In genomic region chr12:124455336-124455735, GRCh38 we compare ENCODE assay signal across 16 cellular contexts.
A peak's percentile ranks its signal among the peaks of the same experiment; 100 is the strongest.
DNase-seq lines count a peak whose midpoint lies in the region; ATAC-seq and TF ChIP-seq lines count a peak whose summit lies in the region.
"Had no signal": no experiment of that assay in that cellular context is flagged by ENCODE, and none has a peak within 500 bp of the region (broad histone marks: within the 10 kb centered on the region; RNA-seq: fewer than 3 reads in every experiment).

No MANE protein-coding gene starts in this region.

- peaks cover 3% of the 10 kb centered on the region; the same call in 1 of the 2 replicates for H4K20me1 ChIP-seq in GM23338 (replicated peaks; ENCODE audit: insufficient read depth)

- H3K27me3 ChIP-seq in CD4-positive, alpha-beta memory T cell (ENCODE audit: insufficient read depth, low read length): no peaks in the 10 kb centered on the region
- H3K27me3 ChIP-seq in GM23338 (ENCODE audit: insufficient read depth): no peaks in the 10 kb centered on the region

- H3K27ac ChIP-seq in CD4-positive, alpha-beta memory T cell (ENCODE audit: low read depth, low read length): no peak overlapping the region
- no peak overlapping the region; the same call in 1 of the 2 replicates for H3K27ac ChIP-seq in GM23338 (ENCODE audit: low read depth)
- H3K27ac ChIP-seq: C4-2B had no signal

- H3K4me1 Mint-ChIP-seq in CD4-positive, alpha-beta memory T cell: peaks cover 23 to 79% (median 57%) of the 10 kb centered on the region in 4 donors
- H3K4me1 Mint-ChIP-seq in T-cell: peaks cover 45 to 77% (median 54%) of the 10 kb centered on the region in 3 donors
- peaks cover 87 to 88% of the 10 kb centered on the region in 2 donors for H3K4me1 Mint-ChIP-seq in immature natural killer cell
- peaks cover 77% of the 10 kb centered on the region for H3K4me1 Mint-ChIP-seq in stimulated activated effector memory CD8-positive, alpha-beta T cell treated with anti-CD3 and anti-CD28 coated beads, Interleukin-12 subunit alpha, Interleukin-12 subunit beta, amount 100 ng/mL, for 72 hours
- H3K4me1 Mint-ChIP-seq in GM23338: peaks cover 10% of the 10 kb centered on the region

- CTCF ChIA-PET in CD4-positive, alpha-beta memory T cell (lab: Charles Lee; ENCODE audit: partially characterized antibody): interaction anchor here (4.4 kb wide), 1 partner anchor 10 kb away, joined by 41 read pairs; no protein-coding TSS in a partner anchor
- CTCF ChIA-PET in T-cell (lab: Charles Lee): interaction anchor here in 1 of 2 donors (1.2 kb wide), 1 partner anchor 11 kb away, joined by 4 read pairs; no protein-coding TSS in a partner anchor

- peaks cover 75% of the 10 kb centered on the region for H3K4me1 ChIP-seq in CD4-positive, alpha-beta memory T cell (ENCODE audit: insufficient read depth, low read length)
- no peaks in the 10 kb centered on the region for H3K4me1 ChIP-seq in GM23338 (ENCODE audit: insufficient read depth)

- peak overlapping the region in 6 of 7 donors; percentile 68 to 94 (median 88) for H3K27ac Mint-ChIP-seq in CD4-positive, alpha-beta memory T cell
- H3K27ac Mint-ChIP-seq in T-cell (peak overlapping the region; percentile 23 to 24), immature natural killer cell (peak overlapping the region; percentile 91 to 97 (median 92)), GM23338 (no peak overlapping the region)
- H3K27ac Mint-ChIP-seq in stimulated activated effector memory CD8-positive, alpha-beta T cell treated with anti-CD3 and anti-CD28 coated beads, Interleukin-12 subunit alpha, Interleukin-12 subunit beta, amount 100 ng/mL, for 72 hours: no peak overlapping the region
- H3K27ac Mint-ChIP-seq: activated naive CD4-positive, alpha-beta T cell treated with anti-CD3 and anti-CD28 coated beads for 36 hours had no signal

- H3K4me3 ChIP-seq in CD4-positive, alpha-beta memory T cell (ENCODE audit: low read length in 2 of 2): no peak overlapping the region
- no peak overlapping the region for H3K4me3 ChIP-seq in GM23338

- no peaks in the 10 kb centered on the region for H3K9me2 ChIP-seq in GM23338 (ENCODE audit: insufficient read depth)

- peaks cover 14 to 17% of the 10 kb centered on the region in 2 donors for H3K36me3 Mint-ChIP-seq in CD4-positive, alpha-beta memory T cell
- peaks cover 13% of the 10 kb centered on the region for H3K36me3 Mint-ChIP-seq in T-cell
- H3K36me3 Mint-ChIP-seq in immature natural killer cell: peaks cover 4 to 9% (median 8%) of the 10 kb centered on the region in 3 donors
- H3K36me3 Mint-ChIP-seq in stimulated activated effector memory CD8-positive, alpha-beta T cell treated with anti-CD3 and anti-CD28 coated beads, Interleukin-12 subunit alpha, Interleukin-12 subunit beta, amount 100 ng/mL, for 72 hours: peaks cover 34% of the 10 kb centered on the region
- peaks cover 23% of the 10 kb centered on the region for H3K36me3 Mint-ChIP-seq in GM23338 (ENCODE audit: low read depth)

- no peak overlapping the region for H2AFZ ChIP-seq in GM23338

- H3K79me2 ChIP-seq in GM23338 (replicated peaks; ENCODE audit: insufficient read depth): peaks cover 7% of the 10 kb centered on the region

- ATAC-seq in T-cell (replicated peaks in 1 of 4): no peak
- no peak for ATAC-seq in stimulated activated effector memory CD8-positive, alpha-beta T cell treated with anti-CD3 and anti-CD28 coated beads, Interleukin-12 subunit alpha, Interleukin-12 subunit beta, amount 100 ng/mL, for 72 hours
- no peak for ATAC-seq in omental fat pad (ENCODE audit: low FRiP score)
- no peak for ATAC-seq in GM23338
- ATAC-seq: esophagus mucosa, PC-3 had no signal

- H3K4me2 ChIP-seq in GM23338: no peak overlapping the region

- no peaks in the 10 kb centered on the region for H3K27me3 Mint-ChIP-seq in CD4-positive, alpha-beta memory T cell
- H3K27me3 Mint-ChIP-seq in T-cell (no peaks in the 10 kb centered on the region), immature natural killer cell (ENCODE audit: low read depth in 3 of 3) (peaks cover 10 to 26% (median 12%) of the 10 kb centered on the region in 3 donors), GM23338 (ENCODE audit: insufficient read depth, low read depth, poor library complexity) (peaks cover 16% of the 10 kb centered on the region)

- POLR2A ChIA-PET in CD4-positive, alpha-beta memory T cell (lab: Charles Lee; ENCODE audit: partially characterized antibody): interaction anchor here (0.9 to 5.2 kb wide), 2 partner anchors 10 to 21 kb away, joined by 3 to 59 read pairs; no protein-coding TSS in a partner anchor
- POLR2A ChIA-PET in T-cell (lab: Charles Lee): no interaction called here

- DNase-seq in CD4-positive, alpha-beta memory T cell: no peak
- DNase-seq in T-cell: no peak
- no peak for DNase-seq in immature natural killer cell
- DNase-seq in stimulated activated effector memory CD8-positive, alpha-beta T cell treated with anti-CD3 and anti-CD28 coated beads, Interleukin-12 subunit alpha, Interleukin-12 subunit beta, amount 100 ng/mL, for 72 hours (ENCODE audit: low spot score in 2 of 2): no peak
- DNase-seq in omental fat pad (ENCODE audit: low spot score): no peak
- no peak for DNase-seq in GM23338 (ENCODE audit: low spot score)
- DNase-seq in NCI-H187 (lab: John Stamatoyannopoulos, UW): no peak
- DNase-seq: activated CD4-positive, alpha-beta T cell treated with anti-CD3 and anti-CD28 coated beads, Interleukin-2, amount 50 U/mL, for 48 hours; activated naive CD4-positive, alpha-beta T cell treated with anti-CD3 and anti-CD28 coated beads for 36 hours; KG1; NCI-H1436; NCI-H446; PC-3; stimulated activated CD8-positive, alpha-beta memory T cell treated with anti-CD3 and anti-CD28 coated beads, Interleukin-4, amount 100 ng/mL, for 48 hours had no signal

- H3K9me3 ChIP-seq in CD4-positive, alpha-beta memory T cell (ENCODE audit: control insufficient read depth in 1 of 2, low read length in 2 of 2): no peaks in the 10 kb centered on the region

- intact Hi-C loops in CD4-positive, alpha-beta memory T cell (cut with micrococcal nuclease): loop anchor here (10.0 kb wide), 1 partner anchor 309 kb away; no protein-coding TSS in a partner anchor

- no peaks in the 10 kb centered on the region for H3K9me3 Mint-ChIP-seq in CD4-positive, alpha-beta memory T cell
- no peaks in the 10 kb centered on the region for H3K9me3 Mint-ChIP-seq in T-cell
- no peaks in the 10 kb centered on the region for H3K9me3 Mint-ChIP-seq in immature natural killer cell
- no peaks in the 10 kb centered on the region for H3K9me3 Mint-ChIP-seq in stimulated activated effector memory CD8-positive, alpha-beta T cell treated with anti-CD3 and anti-CD28 coated beads, Interleukin-12 subunit alpha, Interleukin-12 subunit beta, amount 100 ng/mL, for 72 hours
- no peaks in the 10 kb centered on the region; the same call in 2 of the 3 replicates for H3K9me3 Mint-ChIP-seq in GM23338

- peaks cover 4% of the 10 kb centered on the region for H3K36me3 ChIP-seq in CD4-positive, alpha-beta memory T cell (ENCODE audit: insufficient read depth, low read length)
- H3K36me3 ChIP-seq in GM23338 (ENCODE audit: insufficient read depth): no peaks in the 10 kb centered on the region

- no peaks in the 10 kb centered on the region for H3F3A ChIP-seq in GM23338 (replicated peaks; ENCODE audit: low read depth)

- H3K4me3 Mint-ChIP-seq in CD4-positive, alpha-beta memory T cell: peak overlapping the region in 5 of 8 donors; percentile 57 to 93 (median 85)
- H3K4me3 Mint-ChIP-seq in T-cell: peak overlapping the region in 2 of 3 donors; percentile 26 to 76
- H3K4me3 Mint-ChIP-seq in immature natural killer cell: peak overlapping the region; percentile 33 to 83 (median 65)
- H3K4me3 Mint-ChIP-seq in stimulated activated effector memory CD8-positive, alpha-beta T cell treated with anti-CD3 and anti-CD28 coated beads, Interleukin-12 subunit alpha, Interleukin-12 subunit beta, amount 100 ng/mL, for 72 hours: peak overlapping the region; percentile 80
- H3K4me3 Mint-ChIP-seq in GM23338: no peak overlapping the region
- H3K4me3 Mint-ChIP-seq: activated naive CD4-positive, alpha-beta T cell treated with anti-CD3 and anti-CD28 coated beads for 36 hours had no signal

- TF ChIP-seq CTCF in omental fat pad (IDR thresholded peaks at IDR 0.05) (no peak), GM23338 (conservative IDR thresholded peaks at IDR 0.05; ENCODE audit: low read depth in 2 of 2) (no peak)

TF ChIP-seq in GM23338, 12 proteins besides CTCF, POLR2A, EP300 and RAD21 (continues in another document):
- TF ChIP-seq EZH2 (IDR thresholded peaks at IDR 0.05; ENCODE audit: low read depth, unreplicated experiment): no peak
- TF ChIP-seq CREB1 (CRISPR knock-in tag; IDR thresholded peaks at IDR 0.05; ENCODE audit: low read depth): no peak
- TF ChIP-seq, protein P1, sequence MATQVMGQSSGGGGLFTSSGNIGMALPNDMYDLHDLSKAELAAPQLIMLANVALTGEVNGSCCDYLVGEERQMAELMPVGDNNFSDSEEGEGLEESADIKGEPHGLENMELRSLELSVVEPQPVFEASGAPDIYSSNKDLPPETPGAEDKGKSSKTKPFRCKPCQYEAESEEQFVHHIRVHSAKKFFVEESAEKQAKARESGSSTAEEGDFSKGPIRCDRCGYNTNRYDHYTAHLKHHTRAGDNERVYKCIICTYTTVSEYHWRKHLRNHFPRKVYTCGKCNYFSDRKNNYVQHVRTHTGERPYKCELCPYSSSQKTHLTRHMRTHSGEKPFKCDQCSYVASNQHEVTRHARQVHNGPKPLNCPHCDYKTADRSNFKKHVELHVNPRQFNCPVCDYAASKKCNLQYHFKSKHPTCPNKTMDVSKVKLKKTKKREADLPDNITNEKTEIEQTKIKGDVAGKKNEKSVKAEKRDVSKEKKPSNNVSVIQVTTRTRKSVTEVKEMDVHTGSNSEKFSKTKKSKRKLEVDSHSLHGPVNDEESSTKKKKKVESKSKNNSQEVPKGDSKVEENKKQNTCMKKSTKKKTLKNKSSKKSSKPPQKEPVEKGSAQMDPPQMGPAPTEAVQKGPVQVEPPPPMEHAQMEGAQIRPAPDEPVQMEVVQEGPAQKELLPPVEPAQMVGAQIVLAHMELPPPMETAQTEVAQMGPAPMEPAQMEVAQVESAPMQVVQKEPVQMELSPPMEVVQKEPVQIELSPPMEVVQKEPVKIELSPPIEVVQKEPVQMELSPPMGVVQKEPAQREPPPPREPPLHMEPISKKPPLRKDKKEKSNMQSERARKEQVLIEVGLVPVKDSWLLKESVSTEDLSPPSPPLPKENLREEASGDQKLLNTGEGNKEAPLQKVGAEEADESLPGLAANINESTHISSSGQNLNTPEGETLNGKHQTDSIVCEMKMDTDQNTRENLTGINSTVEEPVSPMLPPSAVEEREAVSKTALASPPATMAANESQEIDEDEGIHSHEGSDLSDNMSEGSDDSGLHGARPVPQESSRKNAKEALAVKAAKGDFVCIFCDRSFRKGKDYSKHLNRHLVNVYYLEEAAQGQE (IDR thresholded peaks at IDR 0.05; ENCODE audit: unreplicated experiment): no peak
- no peak for TF ChIP-seq STAT1 (IDR thresholded peaks at IDR 0.05; ENCODE audit: unreplicated experiment)

Comparison
In these comparisons a context has a peak if more than half of its experiments do, and no peak if none do; other contexts are left out.
1. H3K27ac Mint-ChIP-seq: peak in CD4-positive, alpha-beta memory T cell (6 of 7), T-cell (2 of 2) and immature natural killer cell (6 of 6); none in stimulated activated effector memory CD8-positive, alpha-beta T cell treated with anti-CD3 and anti-CD28 coated beads, Interleukin-12 subunit alpha, Interleukin-12 subunit beta, amount 100 ng/mL, for 72 hours (single experiment) and GM23338 (single experiment).